14 cellular contexts compared by ENCODE assay signal in genomic region chr20:60340232-60340631, GRCh38.
A peak's percentile ranks its signal among the peaks of the same experiment; 100 is the strongest.
DNase-seq lines count a peak whose midpoint lies in the region; TF ChIP-seq lines count a peak whose summit lies in the region.
"Had no signal": no experiment of that assay in that cellular context is flagged by ENCODE, and none has a peak within 500 bp of the region (broad histone marks: within the 10 kb centered on the region; RNA-seq: fewer than 3 reads in every experiment).

No MANE protein-coding gene starts in this region.

- no peaks in the 10 kb centered on the region for H3K9me3 ChIP-seq in KOPT-K1 (ENCODE audit: insufficient read depth, low read length, poor library complexity, severe bottlenecking)
- H3K9me3 ChIP-seq: A549, BE2C had no signal

- in situ Hi-C loops in SK-MEL-5 (cut with HindIII; ENCODE audit: low pct_unique_long_range_greater_than_20kb, low sequenced_read_pairs), result no loop called here

- DNase-seq in SK-MEL-5 (ENCODE audit: low read depth, low spot score), result peak; percentile 7
- no peak for DNase-seq in substantia nigra (lab: John Stamatoyannopoulos, UW)
- DNase-seq in NCI-H2171 treated with DMSO at 0.1 percent for 48 hours (lab: John Stamatoyannopoulos, UW), result no peak
- no peak for DNase-seq in islet precursor cell
- DNase-seq: BE2C; CD8-positive, alpha-beta T cell; COR-L47; DMS153; HCEC 1CT; HFFc6; KBM-7 had no signal

- H3K36me3 ChIP-seq in KOPT-K1 (ENCODE audit: insufficient read depth, low read length), result no peaks in the 10 kb centered on the region
- H3K36me3 ChIP-seq: BE2C had no signal

- peak; percentile 4 for TF ChIP-seq CTCF in GM12873 (IDR thresholded peaks at IDR 0.05; ENCODE audit: insufficient read depth, low read depth, low read length, missing control alignments)

- H3K27ac ChIP-seq in KOPT-K1 (ENCODE audit: low read depth, low read length, poor library complexity, severe bottlenecking) (peak overlapping the region; percentile 59), substantia nigra (ENCODE audit: low read depth, low read length, poor library complexity, severe bottlenecking) (no peak overlapping the region)
- H3K27ac ChIP-seq: A549 had no signal
